ENCODE assay signal across 3 cellular contexts in genomic region chrX:48606091-48606490, GRCh38.
TF ChIP-seq lines count a peak whose summit lies in the region.

No MANE protein-coding gene starts in this region.

TF ChIP-seq in SK-N-SH, 30 proteins besides CTCF, POLR2A, EP300 and RAD21:
- no peak for TF ChIP-seq GABPA (IDR thresholded peaks at IDR 0.05; ENCODE audit: low read depth)
- no peak for TF ChIP-seq ELF1 (IDR thresholded peaks at IDR 0.05)
- TF ChIP-seq, protein P1, sequence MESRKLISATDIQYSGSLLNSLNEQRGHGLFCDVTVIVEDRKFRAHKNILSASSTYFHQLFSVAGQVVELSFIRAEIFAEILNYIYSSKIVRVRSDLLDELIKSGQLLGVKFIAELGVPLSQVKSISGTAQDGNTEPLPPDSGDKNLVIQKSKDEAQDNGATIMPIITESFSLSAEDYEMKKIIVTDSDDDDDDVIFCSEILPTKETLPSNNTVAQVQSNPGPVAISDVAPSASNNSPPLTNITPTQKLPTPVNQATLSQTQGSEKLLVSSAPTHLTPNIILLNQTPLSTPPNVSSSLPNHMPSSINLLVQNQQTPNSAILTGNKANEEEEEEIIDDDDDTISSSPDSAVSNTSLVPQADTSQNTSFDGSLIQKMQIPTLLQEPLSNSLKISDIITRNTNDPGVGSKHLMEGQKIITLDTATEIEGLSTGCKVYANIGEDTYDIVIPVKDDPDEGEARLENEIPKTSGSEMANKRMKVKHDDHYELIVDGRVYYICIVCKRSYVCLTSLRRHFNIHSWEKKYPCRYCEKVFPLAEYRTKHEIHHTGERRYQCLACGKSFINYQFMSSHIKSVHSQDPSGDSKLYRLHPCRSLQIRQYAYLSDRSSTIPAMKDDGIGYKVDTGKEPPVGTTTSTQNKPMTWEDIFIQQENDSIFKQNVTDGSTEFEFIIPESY (IDR thresholded peaks at IDR 0.05; ENCODE audit: borderline replicate concordance, low read depth): no peak
- no peak for TF ChIP-seq TEAD4 (IDR thresholded peaks at IDR 0.05; ENCODE audit: borderline replicate concordance, insufficient read depth)
- no peak for TF ChIP-seq EZH2phosphoT487 (IDR thresholded peaks at IDR 0.05; ENCODE audit: borderline replicate concordance, low read depth)
- no peak for TF ChIP-seq FOSL2 (IDR thresholded peaks at IDR 0.05; ENCODE audit: borderline replicate concordance, low read depth)
- TF ChIP-seq NFIC (IDR thresholded peaks at IDR 0.05; ENCODE audit: borderline replicate concordance): no peak
- TF ChIP-seq USF1 (IDR thresholded peaks at IDR 0.05; ENCODE audit: borderline replicate concordance, low read depth): no peak

TF ChIP-seq in SK-N-SH treated with all-trans-retinoic acid at 6 μM for 48 hours, 23 proteins besides CTCF, POLR2A, EP300 and RAD21:
- TF ChIP-seq, protein P2, sequence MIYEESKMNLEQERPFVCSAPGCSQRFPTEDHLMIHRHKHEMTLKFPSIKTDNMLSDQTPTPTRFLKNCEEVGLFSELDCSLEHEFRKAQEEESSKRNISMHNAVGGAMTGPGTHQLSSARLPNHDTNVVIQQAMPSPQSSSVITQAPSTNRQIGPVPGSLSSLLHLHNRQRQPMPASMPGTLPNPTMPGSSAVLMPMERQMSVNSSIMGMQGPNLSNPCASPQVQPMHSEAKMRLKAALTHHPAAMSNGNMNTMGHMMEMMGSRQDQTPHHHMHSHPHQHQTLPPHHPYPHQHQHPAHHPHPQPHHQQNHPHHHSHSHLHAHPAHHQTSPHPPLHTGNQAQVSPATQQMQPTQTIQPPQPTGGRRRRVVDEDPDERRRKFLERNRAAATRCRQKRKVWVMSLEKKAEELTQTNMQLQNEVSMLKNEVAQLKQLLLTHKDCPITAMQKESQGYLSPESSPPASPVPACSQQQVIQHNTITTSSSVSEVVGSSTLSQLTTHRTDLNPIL (CRISPR knock-in tag; IDR thresholded peaks at IDR 0.05; ENCODE audit: low read depth): no peak
- TF ChIP-seq, protein P3, sequence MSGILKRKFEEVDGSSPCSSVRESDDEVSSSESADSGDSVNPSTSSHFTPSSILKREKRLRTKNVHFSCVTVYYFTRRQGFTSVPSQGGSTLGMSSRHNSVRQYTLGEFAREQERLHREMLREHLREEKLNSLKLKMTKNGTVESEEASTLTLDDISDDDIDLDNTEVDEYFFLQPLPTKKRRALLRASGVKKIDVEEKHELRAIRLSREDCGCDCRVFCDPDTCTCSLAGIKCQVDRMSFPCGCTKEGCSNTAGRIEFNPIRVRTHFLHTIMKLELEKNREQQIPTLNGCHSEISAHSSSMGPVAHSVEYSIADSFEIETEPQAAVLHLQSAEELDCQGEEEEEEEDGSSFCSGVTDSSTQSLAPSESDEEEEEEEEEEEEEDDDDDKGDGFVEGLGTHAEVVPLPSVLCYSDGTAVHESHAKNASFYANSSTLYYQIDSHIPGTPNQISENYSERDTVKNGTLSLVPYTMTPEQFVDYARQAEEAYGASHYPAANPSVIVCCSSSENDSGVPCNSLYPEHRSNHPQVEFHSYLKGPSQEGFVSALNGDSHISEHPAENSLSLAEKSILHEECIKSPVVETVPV (CRISPR knock-in tag; IDR thresholded peaks at IDR 0.05): no peak
- TF ChIP-seq ZNF565 (CRISPR knock-in tag; conservative IDR thresholded peaks at IDR 0.05; ENCODE audit: low read depth) (no peak), TCF4 (CRISPR knock-in tag; IDR thresholded peaks at IDR 0.05; ENCODE audit: borderline replicate concordance) (no peak), ZNF8 (CRISPR knock-in tag; IDR thresholded peaks at IDR 0.05) (no peak), ZFP30 (CRISPR knock-in tag; IDR thresholded peaks at IDR 0.05) (no peak), ESRRG (CRISPR knock-in tag; IDR thresholded peaks at IDR 0.05) (no peak), GLIS3 (CRISPR knock-in tag; IDR thresholded peaks at IDR 0.05) (no peak), PPARA (CRISPR knock-in tag; IDR thresholded peaks at IDR 0.05; ENCODE audit: borderline replicate concordance) (no peak), ARNTL (CRISPR knock-in tag; IDR thresholded peaks at IDR 0.05; ENCODE audit: borderline replicate concordance, low read depth) (no peak)

TF ChIP-seq in WTC11, 78 proteins besides CTCF, POLR2A, EP300 and RAD21:
- no peak for TF ChIP-seq ELF4 (CRISPR knock-in tag; IDR thresholded peaks at IDR 0.05; ENCODE audit: low read depth)
- no peak for TF ChIP-seq USF2 (CRISPR knock-in tag; IDR thresholded peaks at IDR 0.05)
- TF ChIP-seq EMX1 (CRISPR knock-in tag; IDR thresholded peaks at IDR 0.05): no peak
- TF ChIP-seq NR3C1 (CRISPR knock-in tag; conservative IDR thresholded peaks at IDR 0.05; ENCODE audit: low read depth): no peak
- TF ChIP-seq NR1H2 (CRISPR knock-in tag; IDR thresholded peaks at IDR 0.05): no peak
TF ChIP-seq in WTC11: peak in this region for 0.
